ENCODE assay signal across 18 cellular contexts in the genomic region with DNA sequence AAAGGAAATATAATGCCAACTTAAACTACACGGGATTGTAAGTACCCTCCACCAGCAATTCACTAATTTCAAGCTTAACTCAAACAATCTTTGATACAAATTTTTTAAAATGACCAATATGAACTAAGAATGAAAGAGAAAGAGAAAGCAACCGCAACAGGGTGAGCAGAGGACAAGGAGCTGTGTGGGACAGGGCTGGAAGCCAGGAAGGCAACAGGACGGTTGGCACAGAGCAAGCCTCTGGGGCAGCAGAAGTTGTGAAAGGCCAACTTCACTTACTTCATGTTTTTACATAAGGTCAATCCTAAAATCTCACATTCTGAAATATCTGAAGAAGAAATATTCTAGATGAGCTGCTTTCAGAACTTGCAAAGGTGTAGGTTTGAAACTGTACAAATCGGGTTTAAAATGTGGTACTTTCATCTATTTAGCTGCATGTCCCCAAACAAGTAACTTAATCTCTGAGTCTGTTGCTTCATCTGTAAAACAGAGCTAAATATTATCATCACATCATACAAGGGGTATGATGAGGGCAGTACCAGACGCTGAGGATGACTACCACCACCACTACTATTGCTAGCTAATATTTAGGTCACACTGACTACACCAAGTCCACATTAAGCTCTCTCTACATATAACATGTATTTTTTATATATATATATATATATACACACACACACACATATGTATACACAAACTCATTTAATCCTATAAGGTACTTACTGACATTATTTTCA.
A peak's percentile ranks its signal among the peaks of the same experiment; 100 is the strongest.
DNase-seq lines count a peak whose midpoint lies in the region; ATAC-seq and TF ChIP-seq lines count a peak whose summit lies in the region.
"Had no signal": no experiment of that assay in that cellular context is flagged by ENCODE, and none has a peak within 500 bp of the region (broad histone marks: within the 10 kb centered on the region; RNA-seq: fewer than 3 reads in every experiment).

No MANE protein-coding gene starts in this region.

- H3K36me3 Mint-ChIP-seq in WTC11 = no peaks in the 10 kb centered on the region

- TF ChIP-seq CTCF in breast epithelium (IDR thresholded peaks at IDR 0.05) = no peak
- no peak for TF ChIP-seq CTCF in osteoblast (IDR thresholded peaks at IDR 0.05; ENCODE audit: extremely low read depth, low read depth, low read length)
- TF ChIP-seq CTCF in WTC11 (IDR thresholded peaks at IDR 0.05) = no peak
- TF ChIP-seq CTCF in spleen (IDR thresholded peaks at IDR 0.05 in 8 of 11, conservative IDR thresholded peaks at IDR 0.05 in 3 of 11) = no peak

- peak overlapping the region; percentile 58 for H3K4me2 ChIP-seq in osteoblast (ENCODE audit: insufficient read depth, low read length)
- H3K4me2 ChIP-seq: smooth muscle cell had no signal

- H3K4me1 ChIP-seq in breast epithelium = no peaks in the 10 kb centered on the region
- no peaks in the 10 kb centered on the region for H3K4me1 ChIP-seq in osteoblast (ENCODE audit: insufficient read depth, low read length)
- H3K4me1 ChIP-seq in spleen = no peaks in the 10 kb centered on the region
- H3K4me1 ChIP-seq: colonic mucosa had no signal

- intact Hi-C loops in breast epithelium (cut with DNase I; ENCODE audit: low total_unique reads) = no loop called here
- intact Hi-C loops in spleen (cut with DNase I; ENCODE audit: low total_unique reads) = no loop called here

- POLR2A ChIA-PET in WTC11 (lab: Charles Lee) = no interaction called here

- peak; percentile 3 for DNase-seq in AG08396 (ENCODE audit: low spot score)
- peak in 1 of 2 donors; percentile 45 for DNase-seq in breast epithelium (ENCODE audit: low spot score in 2 of 2)
- DNase-seq in osteoblast (ENCODE audit: insufficient read length, low spot score, missing footprints) = no peak
- no peak for DNase-seq in WTC11 (ENCODE audit: low spot score)
- no peak for DNase-seq in spleen
- no peak for DNase-seq in dermis blood vessel endothelial cell
- DNase-seq: activated CD4-positive, alpha-beta T cell treated with anti-CD3 and anti-CD28 coated beads for 4 hours; activated T-cell treated with anti-CD3 and anti-CD28 coated beads, Interleukin-2, amount 50 U/mL, for 1 hour; colonic mucosa; NCI-H2081 treated with DMSO at 0.1 percent for 48 hours; NCI-H526 treated with DMSO at 0.1 percent for 48 hours had no signal

- peak overlapping the region in 2 of 3 donors; percentile 14 to 30 for H3K4me3 ChIP-seq in breast epithelium
- H3K4me3 ChIP-seq in osteoblast (ENCODE audit: insufficient read depth, low read length) = peak overlapping the region; percentile 49
- no peak overlapping the region for H3K4me3 ChIP-seq in spleen
- H3K4me3 ChIP-seq: colonic mucosa, smooth muscle cell had no signal

- H3K27ac ChIP-seq in breast epithelium (no peak overlapping the region), osteoblast (ENCODE audit: low read depth, low read length) (no peak overlapping the region), spleen (no peak overlapping the region)
- H3K27ac ChIP-seq: colonic mucosa, RWPE1 had no signal

- H4K20me1 ChIP-seq in osteoblast (ENCODE audit: insufficient read depth, low read length) = no peaks in the 10 kb centered on the region

- H3K27me3 Mint-ChIP-seq in WTC11 (ENCODE audit: low read depth) = no peaks in the 10 kb centered on the region
- H3K27me3 Mint-ChIP-seq: B cell; stimulated activated naive CD8-positive, alpha-beta T cell treated with anti-CD3 and anti-CD28 coated beads, Interleukin-15, Interleukin-2, amounts not matched to agents 100 ng/mL and 50 ng/mL, for 24 hours had no signal

- H3K36me3 ChIP-seq in breast epithelium (no peaks in the 10 kb centered on the region), osteoblast (ENCODE audit: insufficient read depth, low read length) (no peaks in the 10 kb centered on the region), spleen (no peaks in the 10 kb centered on the region)
- H3K36me3 ChIP-seq: colonic mucosa had no signal

- H3K27ac Mint-ChIP-seq in WTC11 = no peak overlapping the region
- H3K27ac Mint-ChIP-seq: B cell; stimulated activated naive CD8-positive, alpha-beta T cell treated with anti-CD3 and anti-CD28 coated beads, Interleukin-15, Interleukin-2, amounts not matched to agents 100 ng/mL and 50 ng/mL, for 24 hours had no signal

- H3K4me3 Mint-ChIP-seq in WTC11 = no peak overlapping the region
- H3K4me3 Mint-ChIP-seq: B cell; neural crest cell; stimulated activated naive CD8-positive, alpha-beta T cell treated with anti-CD3 and anti-CD28 coated beads, Interleukin-15, Interleukin-2, amounts not matched to agents 100 ng/mL and 50 ng/mL, for 24 hours had no signal

- no peak for TF ChIP-seq POLR2A in breast epithelium (IDR thresholded peaks at IDR 0.05)
- no peak for TF ChIP-seq POLR2A in spleen (IDR thresholded peaks at IDR 0.05)

- no peaks in the 10 kb centered on the region for H3K27me3 ChIP-seq in breast epithelium
- no peaks in the 10 kb centered on the region for H3K27me3 ChIP-seq in osteoblast (ENCODE audit: insufficient read depth, low read length)
- H3K27me3 ChIP-seq in spleen (replicated peaks in 1 of 7) = no peaks in the 10 kb centered on the region
- H3K27me3 ChIP-seq: colonic mucosa had no signal

- no peaks in the 10 kb centered on the region for H3K79me2 ChIP-seq in osteoblast (ENCODE audit: insufficient read depth, low read length)

- H3K4me1 Mint-ChIP-seq in WTC11 = no peaks in the 10 kb centered on the region
- H3K4me1 Mint-ChIP-seq: B cell, neural crest cell had no signal

- peak overlapping the region; percentile 37 for H2AFZ ChIP-seq in osteoblast (ENCODE audit: low read length)

- peak; percentile 62 for ATAC-seq in GM19463 (IDR thresholded peaks at IDR 0.05; ENCODE audit: unreplicated experiment)
- ATAC-seq in GM21381 (IDR thresholded peaks at IDR 0.05; ENCODE audit: unreplicated experiment) = no peak
- ATAC-seq in WTC11 = no peak

- 59 to 82% (median 71%) methylated on average over 5 of the region's 5 CpGs for WGBS in spleen, 5 donors

- H3K9me3 Mint-ChIP-seq in WTC11 = no peaks in the 10 kb centered on the region
- H3K9me3 Mint-ChIP-seq: neural crest cell; stimulated activated naive CD8-positive, alpha-beta T cell treated with anti-CD3 and anti-CD28 coated beads, Interleukin-15, Interleukin-2, amounts not matched to agents 100 ng/mL and 50 ng/mL, for 24 hours had no signal

- CTCF ChIA-PET in WTC11 (lab: Charles Lee) = interaction anchor here (1.2 to 1.3 kb wide), 2 partner anchors 48 to 49 kb away, joined by 3 read pairs; no protein-coding TSS in a partner anchor

- no peaks in the 10 kb centered on the region for H3K9me3 ChIP-seq in breast epithelium
- no peaks in the 10 kb centered on the region for H3K9me3 ChIP-seq in osteoblast (ENCODE audit: low read depth, low read length)
- no peaks in the 10 kb centered on the region for H3K9me3 ChIP-seq in spleen
- H3K9me3 ChIP-seq: colonic mucosa had no signal

TF ChIP-seq in WTC11, 78 proteins besides CTCF, POLR2A, EP300 and RAD21 (continues in another document):
- TF ChIP-seq, protein P1, sequence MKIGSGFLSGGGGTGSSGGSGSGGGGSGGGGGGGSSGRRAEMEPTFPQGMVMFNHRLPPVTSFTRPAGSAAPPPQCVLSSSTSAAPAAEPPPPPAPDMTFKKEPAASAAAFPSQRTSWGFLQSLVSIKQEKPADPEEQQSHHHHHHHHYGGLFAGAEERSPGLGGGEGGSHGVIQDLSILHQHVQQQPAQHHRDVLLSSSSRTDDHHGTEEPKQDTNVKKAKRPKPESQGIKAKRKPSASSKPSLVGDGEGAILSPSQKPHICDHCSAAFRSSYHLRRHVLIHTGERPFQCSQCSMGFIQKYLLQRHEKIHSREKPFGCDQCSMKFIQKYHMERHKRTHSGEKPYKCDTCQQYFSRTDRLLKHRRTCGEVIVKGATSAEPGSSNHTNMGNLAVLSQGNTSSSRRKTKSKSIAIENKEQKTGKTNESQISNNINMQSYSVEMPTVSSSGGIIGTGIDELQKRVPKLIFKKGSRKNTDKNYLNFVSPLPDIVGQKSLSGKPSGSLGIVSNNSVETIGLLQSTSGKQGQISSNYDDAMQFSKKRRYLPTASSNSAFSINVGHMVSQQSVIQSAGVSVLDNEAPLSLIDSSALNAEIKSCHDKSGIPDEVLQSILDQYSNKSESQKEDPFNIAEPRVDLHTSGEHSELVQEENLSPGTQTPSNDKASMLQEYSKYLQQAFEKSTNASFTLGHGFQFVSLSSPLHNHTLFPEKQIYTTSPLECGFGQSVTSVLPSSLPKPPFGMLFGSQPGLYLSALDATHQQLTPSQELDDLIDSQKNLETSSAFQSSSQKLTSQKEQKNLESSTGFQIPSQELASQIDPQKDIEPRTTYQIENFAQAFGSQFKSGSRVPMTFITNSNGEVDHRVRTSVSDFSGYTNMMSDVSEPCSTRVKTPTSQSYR (CRISPR knock-in tag; IDR thresholded peaks at IDR 0.05) = no peak
- TF ChIP-seq, protein P2, sequence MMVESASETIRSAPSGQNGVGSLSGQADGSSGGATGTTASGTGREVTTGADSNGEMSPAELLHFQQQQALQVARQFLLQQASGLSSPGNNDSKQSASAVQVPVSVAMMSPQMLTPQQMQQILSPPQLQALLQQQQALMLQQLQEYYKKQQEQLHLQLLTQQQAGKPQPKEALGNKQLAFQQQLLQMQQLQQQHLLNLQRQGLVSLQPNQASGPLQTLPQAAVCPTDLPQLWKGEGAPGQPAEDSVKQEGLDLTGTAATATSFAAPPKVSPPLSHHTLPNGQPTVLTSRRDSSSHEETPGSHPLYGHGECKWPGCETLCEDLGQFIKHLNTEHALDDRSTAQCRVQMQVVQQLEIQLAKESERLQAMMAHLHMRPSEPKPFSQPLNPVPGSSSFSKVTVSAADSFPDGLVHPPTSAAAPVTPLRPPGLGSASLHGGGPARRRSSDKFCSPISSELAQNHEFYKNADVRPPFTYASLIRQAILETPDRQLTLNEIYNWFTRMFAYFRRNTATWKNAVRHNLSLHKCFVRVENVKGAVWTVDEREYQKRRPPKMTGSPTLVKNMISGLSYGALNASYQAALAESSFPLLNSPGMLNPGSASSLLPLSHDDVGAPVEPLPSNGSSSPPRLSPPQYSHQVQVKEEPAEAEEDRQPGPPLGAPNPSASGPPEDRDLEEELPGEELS (CRISPR knock-in tag; IDR thresholded peaks at IDR 0.05) = no peak
- TF ChIP-seq ZNF232 (CRISPR knock-in tag; IDR thresholded peaks at IDR 0.05) (no peak), ZNF138 (CRISPR knock-in tag; conservative IDR thresholded peaks at IDR 0.05) (no peak), TEAD4 (CRISPR knock-in tag; IDR thresholded peaks at IDR 0.05) (no peak), NR1H2 (CRISPR knock-in tag; IDR thresholded peaks at IDR 0.05) (no peak), SMAD4 (CRISPR knock-in tag; IDR thresholded peaks at IDR 0.05) (no peak), ETV6 (CRISPR knock-in tag; IDR thresholded peaks at IDR 0.05) (no peak), TCF7 (CRISPR knock-in tag; IDR thresholded peaks at IDR 0.05; ENCODE audit: low read depth) (no peak), RORB (CRISPR knock-in tag; IDR thresholded peaks at IDR 0.05) (no peak)
- TF ChIP-seq, protein P3, sequence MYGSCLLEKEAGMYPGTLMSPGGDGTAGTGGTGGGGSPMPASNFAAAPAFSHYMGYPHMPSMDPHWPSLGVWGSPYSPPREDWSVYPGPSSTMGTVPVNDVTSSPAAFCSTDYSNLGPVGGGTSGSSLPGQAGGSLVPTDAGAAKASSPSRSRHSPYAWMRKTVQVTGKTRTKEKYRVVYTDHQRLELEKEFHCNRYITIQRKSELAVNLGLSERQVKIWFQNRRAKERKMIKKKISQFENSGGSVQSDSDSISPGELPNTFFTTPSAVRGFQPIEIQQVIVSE (CRISPR knock-in tag; IDR thresholded peaks at IDR 0.05; ENCODE audit: borderline replicate concordance) = no peak

Comparison
In these comparisons a context has a peak if more than half of its experiments do, and no peak if none do; other contexts are left out.
1. H3K4me3 ChIP-seq: peak in breast epithelium (2 of 3) and osteoblast (single experiment); none in spleen (0 of 8).